ENCODE assay signal across 1 cellular context in the genomic region with DNA sequence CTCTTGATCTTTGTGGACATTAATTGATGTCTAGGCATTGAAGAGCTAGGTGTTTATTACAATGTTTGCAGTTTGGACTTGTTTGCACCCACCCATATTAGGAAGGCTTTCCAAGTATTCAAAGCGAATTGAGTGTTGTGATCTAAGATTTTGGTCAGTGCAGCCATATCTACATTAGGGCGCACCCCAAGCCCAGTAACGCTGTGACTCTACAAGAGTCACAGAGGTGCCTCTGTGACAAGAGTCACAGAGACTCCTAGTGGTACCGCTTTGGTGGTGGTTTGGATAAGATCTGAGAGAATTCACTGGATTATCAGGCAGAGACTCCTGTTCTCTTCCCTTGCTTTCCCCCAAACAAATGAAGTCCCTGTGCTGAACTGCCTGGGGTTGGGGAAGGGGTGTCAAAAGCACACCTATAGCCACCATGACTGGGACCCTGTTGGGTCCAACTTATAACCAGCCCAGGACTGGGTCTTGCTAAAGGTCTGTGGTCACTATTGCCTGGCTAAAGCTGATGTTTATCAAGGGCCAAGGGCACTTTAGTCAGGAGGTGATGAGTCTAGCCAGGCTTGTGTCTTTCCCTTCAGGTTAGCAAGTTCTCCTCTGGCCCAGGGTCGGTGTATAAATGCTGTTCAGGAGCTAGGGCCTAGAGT.
TF ChIP-seq lines count a peak whose summit lies in the region.

No MANE protein-coding gene starts in this region.

TF ChIP-seq in GM23338, 12 proteins besides CTCF, POLR2A, EP300 and RAD21 (continued from another document):
- TF ChIP-seq ZNF462 (CRISPR knock-in tag; IDR thresholded peaks at IDR 0.05): no peak
- no peak for TF ChIP-seq EZH2phosphoT487 (IDR thresholded peaks at IDR 0.05; ENCODE audit: unreplicated experiment)
- no peak for TF ChIP-seq ZNF114 (CRISPR knock-in tag; IDR thresholded peaks at IDR 0.05)
- no peak for TF ChIP-seq NANOG (IDR thresholded peaks at IDR 0.05; ENCODE audit: borderline replicate concordance)
- TF ChIP-seq ZNF331 (CRISPR knock-in tag; IDR thresholded peaks at IDR 0.05; ENCODE audit: low read depth): no peak
- TF ChIP-seq, protein P1, sequence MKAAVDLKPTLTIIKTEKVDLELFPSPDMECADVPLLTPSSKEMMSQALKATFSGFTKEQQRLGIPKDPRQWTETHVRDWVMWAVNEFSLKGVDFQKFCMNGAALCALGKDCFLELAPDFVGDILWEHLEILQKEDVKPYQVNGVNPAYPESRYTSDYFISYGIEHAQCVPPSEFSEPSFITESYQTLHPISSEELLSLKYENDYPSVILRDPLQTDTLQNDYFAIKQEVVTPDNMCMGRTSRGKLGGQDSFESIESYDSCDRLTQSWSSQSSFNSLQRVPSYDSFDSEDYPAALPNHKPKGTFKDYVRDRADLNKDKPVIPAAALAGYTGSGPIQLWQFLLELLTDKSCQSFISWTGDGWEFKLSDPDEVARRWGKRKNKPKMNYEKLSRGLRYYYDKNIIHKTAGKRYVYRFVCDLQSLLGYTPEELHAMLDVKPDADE (IDR thresholded peaks at IDR 0.05): no peak
